ENCODE assay signal across 1 cellular context in genomic region chr4:7042697-7043464, GRCh38.
TF ChIP-seq lines count a peak whose summit lies in the region.

TADA2B (plus strand) TSS chr4:7043372; CDS start chr4:7043580, 208 bp downstream.

TF ChIP-seq in K562, 482 proteins besides CTCF, POLR2A, EP300 and RAD21 (continued from another document and continues in another):
- TF ChIP-seq, protein P1, sequence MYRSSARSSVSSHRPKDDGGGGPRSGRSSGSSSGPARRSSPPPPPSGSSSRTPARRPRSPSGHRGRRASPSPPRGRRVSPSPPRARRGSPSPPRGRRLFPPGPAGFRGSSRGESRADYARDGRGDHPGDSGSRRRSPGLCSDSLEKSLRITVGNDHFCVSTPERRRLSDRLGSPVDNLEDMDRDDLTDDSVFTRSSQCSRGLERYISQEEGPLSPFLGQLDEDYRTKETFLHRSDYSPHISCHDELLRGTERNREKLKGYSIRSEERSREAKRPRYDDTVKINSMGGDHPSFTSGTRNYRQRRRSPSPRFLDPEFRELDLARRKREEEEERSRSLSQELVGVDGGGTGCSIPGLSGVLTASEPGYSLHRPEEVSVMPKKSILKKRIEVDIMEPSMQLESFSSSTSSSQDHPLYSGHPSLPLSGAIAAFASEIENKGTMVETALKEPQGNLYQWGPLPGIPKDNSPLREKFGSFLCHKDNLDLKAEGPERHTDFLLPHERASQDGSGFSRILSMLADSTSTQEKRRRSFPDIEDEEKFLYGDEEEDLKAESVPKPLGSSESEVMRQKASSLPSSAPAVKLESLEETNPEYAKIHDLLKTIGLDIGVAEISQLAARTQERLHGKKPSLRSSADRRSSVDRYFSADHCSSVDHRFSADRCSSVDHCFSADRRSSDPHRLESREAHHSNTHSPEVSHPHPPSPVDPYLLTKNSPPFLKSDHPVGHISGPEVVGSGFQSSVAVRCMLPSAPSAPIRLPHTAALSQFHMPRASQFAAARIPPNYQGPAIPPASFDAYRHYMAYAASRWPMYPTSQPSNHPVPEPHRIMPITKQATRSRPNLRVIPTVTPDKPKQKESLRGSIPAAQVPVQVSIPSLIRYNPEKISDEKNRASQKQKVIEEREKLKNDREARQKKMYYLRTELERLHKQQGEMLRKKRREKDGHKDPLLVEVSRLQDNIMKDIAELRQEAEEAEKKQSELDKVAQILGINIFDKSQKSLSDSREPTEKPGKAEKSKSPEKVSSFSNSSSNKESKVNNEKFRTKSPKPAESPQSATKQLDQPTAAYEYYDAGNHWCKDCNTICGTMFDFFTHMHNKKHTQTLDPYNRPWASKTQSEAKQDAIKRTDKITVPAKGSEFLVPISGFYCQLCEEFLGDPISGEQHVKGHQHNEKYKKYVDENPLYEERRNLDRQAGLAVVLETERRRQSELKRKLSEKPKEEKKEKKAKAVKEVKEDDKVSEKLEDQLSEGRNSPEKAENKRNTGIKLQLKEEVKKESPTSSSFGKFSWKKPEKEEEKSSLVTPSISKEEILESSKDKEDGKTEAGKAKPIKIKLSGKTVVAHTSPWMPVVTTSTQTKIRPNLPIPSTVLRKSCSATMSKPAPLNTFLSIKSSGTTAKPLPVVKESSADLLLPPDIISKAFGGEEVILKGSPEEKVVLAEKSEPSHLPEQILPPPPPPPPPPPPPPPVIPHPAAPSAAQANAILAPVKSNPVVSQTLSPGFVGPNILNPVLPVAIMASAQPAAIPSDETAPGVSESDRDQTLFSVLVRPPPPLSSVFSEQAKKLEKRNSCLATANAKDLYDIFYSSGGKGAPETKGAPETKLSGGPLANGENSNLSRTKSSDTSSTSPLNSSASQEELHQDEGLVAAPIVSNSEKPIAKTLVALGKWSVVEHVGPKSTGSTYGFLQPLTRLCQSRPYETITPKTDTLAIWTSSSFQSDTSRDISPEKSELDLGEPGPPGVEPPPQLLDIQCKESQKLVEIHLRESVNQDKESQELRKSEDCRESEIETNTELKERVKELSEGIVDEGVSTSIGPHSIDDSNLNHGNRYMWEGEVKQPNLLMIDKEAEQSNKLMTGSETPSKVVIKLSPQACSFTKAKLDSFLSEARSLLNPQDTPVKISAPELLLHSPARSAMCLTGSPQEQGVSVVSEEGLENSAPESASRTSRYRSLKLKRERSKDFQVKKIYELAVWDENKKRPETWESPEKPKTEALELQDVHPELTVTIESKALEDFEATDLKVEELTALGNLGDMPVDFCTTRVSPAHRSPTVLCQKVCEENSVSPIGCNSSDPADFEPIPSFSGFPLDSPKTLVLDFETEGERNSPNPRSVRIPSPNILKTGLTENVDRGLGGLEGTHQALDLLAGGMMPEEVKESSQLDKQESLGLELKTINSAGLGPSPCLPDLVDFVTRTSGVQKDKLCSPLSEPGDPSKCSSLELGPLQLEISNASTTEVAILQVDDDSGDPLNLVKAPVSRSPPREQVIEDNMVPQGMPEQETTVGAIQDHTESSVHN (IDR thresholded peaks at IDR 0.05; ENCODE audit: borderline replicate concordance in 1 of 2, low read depth in 1 of 2), result no peak
- TF ChIP-seq, protein P2, sequence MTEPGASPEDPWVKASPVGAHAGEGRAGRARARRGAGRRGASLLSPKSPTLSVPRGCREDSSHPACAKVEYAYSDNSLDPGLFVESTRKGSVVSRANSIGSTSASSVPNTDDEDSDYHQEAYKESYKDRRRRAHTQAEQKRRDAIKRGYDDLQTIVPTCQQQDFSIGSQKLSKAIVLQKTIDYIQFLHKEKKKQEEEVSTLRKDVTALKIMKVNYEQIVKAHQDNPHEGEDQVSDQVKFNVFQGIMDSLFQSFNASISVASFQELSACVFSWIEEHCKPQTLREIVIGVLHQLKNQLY (CRISPR knock-in tag; conservative IDR thresholded peaks at IDR 0.05), result no peak
- no peak for TF ChIP-seq IFI16 (CRISPR knock-in tag; IDR thresholded peaks at IDR 0.05)
- TF ChIP-seq XRCC3 (IDR thresholded peaks at IDR 0.05), result no peak
- TF ChIP-seq CC2D1A (IDR thresholded peaks at IDR 0.05), result no peak
- no peak for TF ChIP-seq MTA1 (IDR thresholded peaks at IDR 0.05; ENCODE audit: borderline replicate concordance)
- TF ChIP-seq MYBL2 (IDR thresholded peaks at IDR 0.05; ENCODE audit: low read depth), result no peak
- no peak for TF ChIP-seq MYBL2 (CRISPR knock-in tag; IDR thresholded peaks at IDR 0.05; ENCODE audit: borderline replicate concordance)
- 0 out of 2 replicates have a peak, but pooled peaks have one; percentile 17 for TF ChIP-seq PBX2 (CRISPR knock-in tag; IDR thresholded peaks at IDR 0.05; ENCODE audit: low read depth)
- TF ChIP-seq PBX2 (tag; conservative IDR thresholded peaks at IDR 0.05; ENCODE audit: low read depth), result no peak
- TF ChIP-seq, protein P3, sequence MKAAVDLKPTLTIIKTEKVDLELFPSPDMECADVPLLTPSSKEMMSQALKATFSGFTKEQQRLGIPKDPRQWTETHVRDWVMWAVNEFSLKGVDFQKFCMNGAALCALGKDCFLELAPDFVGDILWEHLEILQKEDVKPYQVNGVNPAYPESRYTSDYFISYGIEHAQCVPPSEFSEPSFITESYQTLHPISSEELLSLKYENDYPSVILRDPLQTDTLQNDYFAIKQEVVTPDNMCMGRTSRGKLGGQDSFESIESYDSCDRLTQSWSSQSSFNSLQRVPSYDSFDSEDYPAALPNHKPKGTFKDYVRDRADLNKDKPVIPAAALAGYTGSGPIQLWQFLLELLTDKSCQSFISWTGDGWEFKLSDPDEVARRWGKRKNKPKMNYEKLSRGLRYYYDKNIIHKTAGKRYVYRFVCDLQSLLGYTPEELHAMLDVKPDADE (conservative IDR thresholded peaks at IDR 0.05; ENCODE audit: control insufficient read depth, low read depth, low read length), result peak; percentile 64; the same call in 1 of the 2 replicates
- TF ChIP-seq PHB2 (IDR thresholded peaks at IDR 0.05; ENCODE audit: low read depth), result no peak
- no peak for TF ChIP-seq GTF2F1 (IDR thresholded peaks at IDR 0.05; ENCODE audit: low read depth, low read length)
- TF ChIP-seq TSHZ1 (CRISPR knock-in tag; IDR thresholded peaks at IDR 0.05), result no peak
- no peak for TF ChIP-seq ZNF75A (CRISPR knock-in tag; IDR thresholded peaks at IDR 0.05)
- no peak for TF ChIP-seq POU5F1 (IDR thresholded peaks at IDR 0.05; ENCODE audit: borderline replicate concordance, low read depth, low read length, partially characterized antibody)
- TF ChIP-seq, protein P4, sequence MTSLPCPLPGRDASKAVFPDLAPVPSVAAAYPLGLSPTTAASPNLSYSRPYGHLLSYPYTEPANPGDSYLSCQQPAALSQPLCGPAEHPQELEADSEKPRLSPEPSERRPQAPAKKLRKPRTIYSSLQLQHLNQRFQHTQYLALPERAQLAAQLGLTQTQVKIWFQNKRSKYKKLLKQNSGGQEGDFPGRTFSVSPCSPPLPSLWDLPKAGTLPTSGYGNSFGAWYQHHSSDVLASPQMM (CRISPR knock-in tag; IDR thresholded peaks at IDR 0.05), result no peak
- TF ChIP-seq, protein P5, sequence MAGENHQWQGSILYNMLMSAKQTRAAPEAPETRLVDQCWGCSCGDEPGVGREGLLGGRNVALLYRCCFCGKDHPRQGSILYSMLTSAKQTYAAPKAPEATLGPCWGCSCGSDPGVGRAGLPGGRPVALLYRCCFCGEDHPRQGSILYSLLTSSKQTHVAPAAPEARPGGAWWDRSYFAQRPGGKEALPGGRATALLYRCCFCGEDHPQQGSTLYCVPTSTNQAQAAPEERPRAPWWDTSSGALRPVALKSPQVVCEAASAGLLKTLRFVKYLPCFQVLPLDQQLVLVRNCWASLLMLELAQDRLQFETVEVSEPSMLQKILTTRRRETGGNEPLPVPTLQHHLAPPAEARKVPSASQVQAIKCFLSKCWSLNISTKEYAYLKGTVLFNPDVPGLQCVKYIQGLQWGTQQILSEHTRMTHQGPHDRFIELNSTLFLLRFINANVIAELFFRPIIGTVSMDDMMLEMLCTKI (IDR thresholded peaks at IDR 0.05; ENCODE audit: partially characterized antibody), result no peak
- no peak for TF ChIP-seq OTX1 (CRISPR knock-in tag; IDR thresholded peaks at IDR 0.05)
- peak; percentile 99 for TF ChIP-seq SAP30 (IDR thresholded peaks at IDR 0.05; ENCODE audit: borderline replicate concordance, insufficient read depth, low read depth, low read length, poor library complexity, severe bottlenecking)
- TF ChIP-seq POLR2G (IDR thresholded peaks at IDR 0.05; ENCODE audit: low read depth, low read length), result peak; percentile 65
- no peak for TF ChIP-seq SOX6 (IDR thresholded peaks at IDR 0.05)
- TF ChIP-seq, protein P6, sequence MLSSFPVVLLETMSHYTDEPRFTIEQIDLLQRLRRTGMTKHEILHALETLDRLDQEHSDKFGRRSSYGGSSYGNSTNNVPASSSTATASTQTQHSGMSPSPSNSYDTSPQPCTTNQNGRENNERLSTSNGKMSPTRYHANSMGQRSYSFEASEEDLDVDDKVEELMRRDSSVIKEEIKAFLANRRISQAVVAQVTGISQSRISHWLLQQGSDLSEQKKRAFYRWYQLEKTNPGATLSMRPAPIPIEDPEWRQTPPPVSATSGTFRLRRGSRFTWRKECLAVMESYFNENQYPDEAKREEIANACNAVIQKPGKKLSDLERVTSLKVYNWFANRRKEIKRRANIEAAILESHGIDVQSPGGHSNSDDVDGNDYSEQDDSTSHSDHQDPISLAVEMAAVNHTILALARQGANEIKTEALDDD (IDR thresholded peaks at IDR 0.05), result no peak
- TF ChIP-seq YY1 (IDR thresholded peaks at IDR 0.05; ENCODE audit: borderline replicate concordance in 1 of 3, control insufficient read depth in 1 of 3, extremely low read depth in 1 of 3, insufficient read depth in 3 of 3, insufficient read length in 1 of 3, insufficient replicate concordance in 2 of 3, low read depth in 1 of 3, low read length in 2 of 3), result no peak
- TF ChIP-seq NR2C2 (CRISPR knock-in tag; IDR thresholded peaks at IDR 0.05), result 0 out of 2 replicates have a peak, but pooled peaks have one; percentile 24
- no peak for TF ChIP-seq NR2C2 (tag; IDR thresholded peaks at IDR 0.05)
- TF ChIP-seq HNRNPH1 (optimal IDR thresholded peaks at IDR 0.05; ENCODE audit: low read depth, low read length), result no peak
- TF ChIP-seq NFATC3 (IDR thresholded peaks at IDR 0.05), result no peak
- peak; percentile 99 for TF ChIP-seq ARID4B (CRISPR knock-in tag; IDR thresholded peaks at IDR 0.05)
- TF ChIP-seq SUPT5H (IDR thresholded peaks at IDR 0.05), result no peak
- no peak for TF ChIP-seq HDAC6 (IDR thresholded peaks at IDR 0.05; ENCODE audit: low read depth, low read length)
